In genomic region chr3:58055309-58055708, GRCh38 we compare ENCODE assay signal across 28 cellular contexts. TPM values are rescaled to one million over a fixed set of nuclear protein-coding genes. Genes with fewer than 3 reads are reported as not detected.
DNase-seq lines count a peak whose midpoint lies in the region; ATAC-seq, FAIRE-seq and TF ChIP-seq lines count a peak whose summit lies in the region.
"Had no signal": no experiment of that assay in that cellular context is flagged by ENCODE, and none has a peak within 500 bp of the region (broad histone marks: within the 10 kb centered on the region; RNA-seq: fewer than 3 reads in every experiment).

No MANE protein-coding gene starts in this region.

- DNase-seq in GM23338 (ENCODE audit: low spot score) (no peak), PC-9 (no peak), K562 (ENCODE audit: extremely low read depth in 1 of 4, low spot score in 3 of 4) (no peak), smooth muscle cell (lab: John Stamatoyannopoulos, UW; ENCODE audit: unreplicated experiment) (no peak), SKM-1 (lab: John Stamatoyannopoulos, UW; ENCODE audit: unreplicated experiment) (no peak), testis (no peak), COR-L47 (lab: John Stamatoyannopoulos, UW) (no peak)
- DNase-seq: ACHN; activated CD4-positive, alpha-beta memory T cell treated with anti-CD3 and anti-CD28 coated beads for 36 hours; activated CD8-positive, alpha-beta memory T cell treated with anti-CD3 and anti-CD28 coated beads, Interleukin-2, amount 50 U/mL, for 4 hours; activated naive CD8-positive, alpha-beta T cell treated with anti-CD3 and anti-CD28 coated beads for 36 hours; aorta; DMS79; effector memory CD8-positive, alpha-beta T cell; foreskin melanocyte; GDM1; left colon; NCI-H1417 treated with DMSO at 0.1 percent for 48 hours; NCI-H2081 treated with DMSO at 0.1 percent for 48 hours; NCI-H446; NCI-H774; stimulated activated naive CD4-positive, alpha-beta T cell treated with Interleukin-2 at 50 U/mL for 16 hours had no signal

- H3K4me2 ChIP-seq in GM23338 = no peak overlapping the region
- no peak overlapping the region for H3K4me2 ChIP-seq in PC-9
- no peak overlapping the region for H3K4me2 ChIP-seq in K562 (ENCODE audit: insufficient read depth, low read length)
- H3K4me2 ChIP-seq in smooth muscle cell = no peak overlapping the region

- H2AFZ ChIP-seq in GM23338 = no peak overlapping the region
- H2AFZ ChIP-seq in PC-9 = no peak overlapping the region
- H2AFZ ChIP-seq in K562 (ENCODE audit: low read depth, low read length) = no peak overlapping the region
- no peak overlapping the region for H2AFZ ChIP-seq in smooth muscle cell (ENCODE audit: low read depth)

- no peak overlapping the region; the same call in 2 of the 3 replicates for H3K4me3 Mint-ChIP-seq in GM23338
- H3K4me3 Mint-ChIP-seq: activated CD4-positive, alpha-beta memory T cell treated with anti-CD3 and anti-CD28 coated beads for 36 hours; activated naive CD8-positive, alpha-beta T cell treated with anti-CD3 and anti-CD28 coated beads for 36 hours; effector memory CD8-positive, alpha-beta T cell; memory B cell had no signal

- TF ChIP-seq RAD21 in K562 (CRISPR knock-in tag; conservative IDR thresholded peaks at IDR 0.05 in 1 of 2, IDR thresholded peaks at IDR 0.05 in 1 of 2) = no peak

- H3K27ac ChIP-seq in GM23338 (ENCODE audit: low read depth) (peak overlapping the region; percentile 69; the same call in 1 of the 2 replicates), PC-9 (peak overlapping the region; percentile 16; the same call in 1 of the 2 replicates), K562 (ENCODE audit: extremely low read depth, low read depth, low read length) (no peak overlapping the region), smooth muscle cell (ENCODE audit: low read depth) (peak overlapping the region; percentile 96), testis (no peak overlapping the region)
- H3K27ac ChIP-seq: neutrophil, prostate gland had no signal

- no peak overlapping the region for H3K27ac Mint-ChIP-seq in GM23338
- H3K27ac Mint-ChIP-seq: activated CD4-positive, alpha-beta memory T cell treated with anti-CD3 and anti-CD28 coated beads for 36 hours; activated naive CD8-positive, alpha-beta T cell treated with anti-CD3 and anti-CD28 coated beads for 36 hours; effector memory CD8-positive, alpha-beta T cell; memory B cell had no signal

- TF ChIP-seq EP300 in K562 (IDR thresholded peaks at IDR 0.05; ENCODE audit: low read length) = no peak

- BruUV-seq in PC-9 (replicated peaks; lab: Mats Ljungman, UMichigan) = no TSS peak
- no TSS peak for BruUV-seq in K562 (replicated peaks; lab: Mats Ljungman, UMichigan)

- POLR2A ChIA-PET in PC-9 (lab: Charles Lee; ENCODE audit: unreplicated experiment) (no interaction called here), K562 (lab: Yijun Ruan, JAX) (no interaction called here)

- CTCF ChIA-PET in PC-9 (lab: Charles Lee) = no interaction called here
- CTCF ChIA-PET in K562 (lab: Yijun Ruan, JAX; ENCODE audit: low intra/inter-chr PET ratio) = no interaction called here

- H3K9me3 Mint-ChIP-seq in GM23338 = no peaks in the 10 kb centered on the region
- H3K9me3 Mint-ChIP-seq: activated CD4-positive, alpha-beta memory T cell treated with anti-CD3 and anti-CD28 coated beads for 36 hours; activated naive CD8-positive, alpha-beta T cell treated with anti-CD3 and anti-CD28 coated beads for 36 hours; effector memory CD8-positive, alpha-beta T cell had no signal

- intact Hi-C loops in PC-9 (cut with micrococcal nuclease; ENCODE audit: unreplicated experiment) = no loop called here
- intact Hi-C loops in K562 (cut with micrococcal nuclease) = no loop called here
- intact Hi-C loops in testis (cut with DNase I; ENCODE audit: low total_unique reads) = no loop called here

- in situ Hi-C loops in K562 (cut with MboI) = no loop called here

- no peak overlapping the region for H3K4me3 ChIP-seq in GM23338
- no peak overlapping the region for H3K4me3 ChIP-seq in PC-9
- no peak overlapping the region for H3K4me3 ChIP-seq in K562
- H3K4me3 ChIP-seq in smooth muscle cell = no peak overlapping the region
- H3K4me3 ChIP-seq in testis = no peak overlapping the region
- H3K4me3 ChIP-seq: coronary artery, prostate gland had no signal

- H3K4me1 ChIP-seq in GM23338 (ENCODE audit: insufficient read depth) (peaks cover 38% of the 10 kb centered on the region), PC-9 (replicated peaks; ENCODE audit: insufficient read depth) (peaks cover 70% of the 10 kb centered on the region), K562 (replicated peaks in 1 of 2; ENCODE audit: control insufficient read depth in 2 of 2, insufficient read depth in 2 of 2, low read length in 2 of 2) (peaks cover 13 to 38% of the 10 kb centered on the region in 2 experiments; a peak in 4 of 5 replicates), smooth muscle cell (ENCODE audit: low read depth) (peaks cover 20% of the 10 kb centered on the region), testis (peaks cover 29% of the 10 kb centered on the region)

- no peak for FAIRE-seq in K562 (lab: Jason Lieb, UNC)
- FAIRE-seq: H1 had no signal

- H3K36me3 Mint-ChIP-seq in GM23338 (ENCODE audit: low read depth) = no peaks in the 10 kb centered on the region; the same call in 2 of the 3 replicates
- H3K36me3 Mint-ChIP-seq: activated CD4-positive, alpha-beta memory T cell treated with anti-CD3 and anti-CD28 coated beads for 36 hours had no signal

- peaks cover 5% of the 10 kb centered on the region for H3K27me3 Mint-ChIP-seq in GM23338 (ENCODE audit: insufficient read depth, low read depth, poor library complexity)
- H3K27me3 Mint-ChIP-seq: activated CD4-positive, alpha-beta memory T cell treated with anti-CD3 and anti-CD28 coated beads for 36 hours; activated naive CD8-positive, alpha-beta T cell treated with anti-CD3 and anti-CD28 coated beads for 36 hours; effector memory CD8-positive, alpha-beta T cell; memory B cell had no signal

- TF ChIP-seq CTCF in GM23338 (conservative IDR thresholded peaks at IDR 0.05; ENCODE audit: low read depth in 2 of 2) (no peak), PC-9 (conservative IDR thresholded peaks at IDR 0.05) (no peak), K562 (IDR thresholded peaks at IDR 0.05 in 2 of 3, conservative IDR thresholded peaks at IDR 0.05 in 1 of 3; ENCODE audit: insufficient read depth in 2 of 3, low read depth in 1 of 3, low read length in 3 of 3) (no peak), smooth muscle cell (IDR thresholded peaks at IDR 0.05; ENCODE audit: borderline replicate concordance, insufficient read depth, poor library complexity, severe bottlenecking) (no peak), testis (IDR thresholded peaks at IDR 0.05) (no peak)

- peaks cover 43% of the 10 kb centered on the region for H3K4me1 Mint-ChIP-seq in GM23338

- WGBS in K562 (ENCODE audit: insufficient coverage, low coverage, missing lambda C conversion rate) = 88% methylated on average over 4 of the region's 4 CpGs
- WGBS in smooth muscle cell (ENCODE audit: low lambda C conversion rate) = 91% methylated on average over 4 of the region's 4 CpGs
- WGBS in testis, 2 donors = 90 to 96% methylated on average over 4 of the region's 4 CpGs

- H3K9me3 ChIP-seq in PC-9 (ENCODE audit: insufficient read depth, low read depth) (no peaks in the 10 kb centered on the region), K562 (replicated peaks; ENCODE audit: control insufficient read depth, insufficient read depth, low read depth, low read length) (no peaks in the 10 kb centered on the region), smooth muscle cell (replicated peaks; ENCODE audit: low read depth) (no peaks in the 10 kb centered on the region), testis (no peaks in the 10 kb centered on the region)
- H3K9me3 ChIP-seq: neutrophil, prostate gland had no signal

- H3K9me2 ChIP-seq in GM23338 (ENCODE audit: insufficient read depth) = no peaks in the 10 kb centered on the region
- no peaks in the 10 kb centered on the region for H3K9me2 ChIP-seq in PC-9 (ENCODE audit: insufficient read depth)

- ATAC-seq in GM23338 (no peak), K562 (no peak)
- ATAC-seq: effector memory CD8-positive, alpha-beta T cell; esophagus mucosa; left colon had no signal

- H3K36me3 ChIP-seq in GM23338 (ENCODE audit: insufficient read depth) (no peaks in the 10 kb centered on the region), PC-9 (ENCODE audit: low read depth) (0 out of 2 replicates have a peak, but pooled peaks cover 7% of the 10 kb centered on the region), K562 (ENCODE audit: control insufficient read depth, insufficient read depth, low read length) (no peaks in the 10 kb centered on the region), smooth muscle cell (ENCODE audit: low read depth) (no peaks in the 10 kb centered on the region), testis (ENCODE audit: low read depth, missing control alignments) (no peaks in the 10 kb centered on the region)
- H3K36me3 ChIP-seq: neutrophil, prostate gland had no signal

- H3F3A ChIP-seq in GM23338 (replicated peaks; ENCODE audit: low read depth) (no peaks in the 10 kb centered on the region), PC-9 (ENCODE audit: insufficient read depth, low read depth) (peaks cover 63% of the 10 kb centered on the region), smooth muscle cell (ENCODE audit: low read depth) (peaks cover 43% of the 10 kb centered on the region)

- H3K27me3 ChIP-seq in GM23338 (ENCODE audit: insufficient read depth) = no peaks in the 10 kb centered on the region
- H3K27me3 ChIP-seq in PC-9 (ENCODE audit: insufficient read depth, low read depth) = no peaks in the 10 kb centered on the region
- H3K27me3 ChIP-seq in K562 (ENCODE audit: control insufficient read depth in 2 of 2, insufficient read depth in 2 of 2, low read length in 2 of 2) = no peaks in the 10 kb centered on the region
- no peaks in the 10 kb centered on the region for H3K27me3 ChIP-seq in smooth muscle cell (ENCODE audit: low read depth)
- no peaks in the 10 kb centered on the region for H3K27me3 ChIP-seq in testis
- H3K27me3 ChIP-seq: neutrophil had no signal

- H3K79me2 ChIP-seq in GM23338 (replicated peaks; ENCODE audit: insufficient read depth) (peaks cover 99% of the 10 kb centered on the region), PC-9 (ENCODE audit: low read depth) (peaks cover 97% of the 10 kb centered on the region), K562 (ENCODE audit: control insufficient read depth, insufficient read depth, low read length) (peaks cover 37% of the 10 kb centered on the region), smooth muscle cell (ENCODE audit: low read depth) (peaks cover 74% of the 10 kb centered on the region)

- no peak for TF ChIP-seq POLR2A in K562 (conservative IDR thresholded peaks at IDR 0.05)
- TF ChIP-seq POLR2A in testis (IDR thresholded peaks at IDR 0.05) = no peak

- no peaks in the 10 kb centered on the region for H3K9me1 ChIP-seq in K562 (ENCODE audit: control insufficient read depth, insufficient read depth, low read length)

- H4K20me1 ChIP-seq in GM23338 (replicated peaks; ENCODE audit: insufficient read depth) (peaks cover 9% of the 10 kb centered on the region; the same call in 1 of the 2 replicates), PC-9 (ENCODE audit: insufficient read depth) (peaks cover 46% of the 10 kb centered on the region), K562 (replicated peaks; ENCODE audit: control insufficient read depth, insufficient read depth, low read length) (0 out of 2 replicates have a peak, but pooled peaks cover 5% of the 10 kb centered on the region), smooth muscle cell (ENCODE audit: low read depth) (peaks cover 12% of the 10 kb centered on the region)

- H3K9ac ChIP-seq in K562 (ENCODE audit: insufficient read depth in 1 of 2, low read depth in 2 of 2, low read length in 2 of 2) (no peak overlapping the region), smooth muscle cell (ENCODE audit: low read depth) (no peak overlapping the region)

RNA-seq across cellular contexts. Expression of gene FLNB, which starts 47.1 kb away (rescaled TPM):
- total RNA-seq in GM23338 (2014; rRNA removed; shearing (Covaris generic)) = 155 and 179 TPM in 2 replicates
- polyA plus RNA-seq in GM23338 (2016; fragmentation: Nextera tagmentation; extraction: Ambion mirVana) (36.5 and 39.7 TPM in 2 replicates), K562 (2011; rRNA removed) (20.3 and 27.7 TPM in 2 replicates), K562 (2014; fragmentation: Illumina TruSeq; extraction: Trizol) (32.2 and 33.4 TPM in 2 replicates), K562 (2014; fragmentation: Nextera tagmentation; extraction: Ambion mirVana) (10 to 100 TPM in 1 of 2 experiments, 1 to 10 TPM in 1; 9.4 to 13.0 TPM), K562 (2014; rRNA removed) (17.0 and 19.0 TPM in 2 replicates), smooth muscle cell (52.7 and 85.9 TPM in 2 replicates), testis (ENCODE audit: insufficient read depth, low read depth, low replicate concordance) (105 TPM)
- total RNA-seq in PC-9 (2021) (349 and 361 TPM in 2 replicates), K562 (2014; rRNA removed) (27.6 and 37.5 TPM in 2 replicates), K562 (2014; rRNA removed; fragmentation: Illumina TruSeq; extraction: Trizol) (22.5 and 25.6 TPM in 2 replicates), K562 (2015; rRNA removed; fragmentation: Illumina TruSeq; extraction: Trizol) (27.4 and 27.9 TPM in 2 replicates), K562 (2021) (43.3 and 48.1 TPM in 2 replicates), smooth muscle cell (106 and 145 TPM in 2 replicates), testis (100 to 1,000 TPM; 166 to 199 TPM)
- 104 and 176 TPM in 2 replicates for total RNA-seq in K562 (2011; cell fraction: chromatin; rRNA removed; ENCODE audit: low replicate concordance)
- total RNA-seq in K562 (2011; cell fraction: nucleolus; rRNA removed) = 86.7 and 89.5 TPM in 2 replicates
- 74.4 and 75.0 TPM in 2 replicates for total RNA-seq in K562 (2011; cell fraction: nucleoplasm; rRNA removed)
- 18.4 and 30.1 TPM in 2 replicates for polyA plus RNA-seq in K562 (2011; cell fraction: cytosol; rRNA removed)
- 111 and 183 TPM in 2 replicates for polyA plus RNA-seq in K562 (2011; cell fraction: nucleus; rRNA removed)
- 37.0 and 76.9 TPM in 2 replicates for polyA plus RNA-seq in K562 (2012)
- 75.9 and 104 TPM in 2 replicates for polyA minus RNA-seq in K562 (2011; rRNA and poly(A)+ RNA removed)
- 66.1 and 94.5 TPM in 2 replicates for polyA minus RNA-seq in K562 (2011; cell fraction: cytosol; rRNA and poly(A)+ RNA removed)
- 56.8 and 166 TPM in 2 replicates for polyA minus RNA-seq in K562 (2011; cell fraction: nucleus; rRNA and poly(A)+ RNA removed)

Comparison
In these comparisons a context has a peak if more than half of its experiments do, and no peak if none do; other contexts are left out.
1. H3K27ac ChIP-seq: peak in GM23338 (single experiment), PC-9 (single experiment) and smooth muscle cell (single experiment); none in K562 (single experiment) and testis (0 of 2).